ENCODE assay signal across 3 cellular contexts in genomic region chr18:80026363-80026762, GRCh38.
"Had no signal": no experiment of that assay in that cellular context is flagged by ENCODE, and none has a peak within 500 bp of the region (broad histone marks: within the 10 kb centered on the region; RNA-seq: fewer than 3 reads in every experiment).

No MANE protein-coding gene starts in this region.

- DNase-seq: GDM1, GF-D8 had no signal

- H3K4me3 ChIP-seq: GM12878 had no signal

- ATAC-seq: GM12878 had no signal
